In genomic region chrX:373641-374471, GRCh38 we compare ENCODE assay signal across 9 cellular contexts. TPM values are rescaled to one million over a fixed set of nuclear protein-coding genes. Genes with fewer than 3 reads are reported as not detected.
DNase-seq lines count a peak whose midpoint lies in the region; ATAC-seq and TF ChIP-seq lines count a peak whose summit lies in the region.
"Had no signal": no experiment of that assay in that cellular context is flagged by ENCODE, and none has a peak within 500 bp of the region (broad histone marks: within the 10 kb centered on the region; RNA-seq: fewer than 3 reads in every experiment).

No MANE protein-coding gene starts in this region.

- no peaks in the 10 kb centered on the region for H3K36me3 ChIP-seq in iPS DF 6.9 (ENCODE audit: control insufficient read depth, insufficient read depth, low read length)

- H3K9me3 Mint-ChIP-seq in HFFc6, result no peaks in the 10 kb centered on the region
- no peaks in the 10 kb centered on the region for H3K9me3 Mint-ChIP-seq in activated naive CD4-positive, alpha-beta T cell treated with anti-CD3 and anti-CD28 coated beads, Interleukin-2, amount 10 ng/mL, durations not matched to agents 7 days and 5 days

- peak overlapping the region; percentile 76 for H3K4me3 ChIP-seq in iPS DF 6.9 (ENCODE audit: low read length)
- H3K4me3 ChIP-seq: SK-N-MC had no signal

- H3K9me3 ChIP-seq in iPS DF 6.9 (ENCODE audit: control insufficient read depth, insufficient read depth, low read length), result no peaks in the 10 kb centered on the region

- WGBS in iPS DF 6.9 (ENCODE audit: insufficient coverage, insufficient read length), result no CpG with 5 or more reads among the region's 93 CpGs

- peaks cover 23% of the 10 kb centered on the region for H3K4me1 Mint-ChIP-seq in HFFc6 (ENCODE audit: low read depth)
- H3K4me1 Mint-ChIP-seq in activated naive CD4-positive, alpha-beta T cell treated with anti-CD3 and anti-CD28 coated beads, Interleukin-2, amount 10 ng/mL, durations not matched to agents 7 days and 5 days, result peaks cover 42% of the 10 kb centered on the region

- no peak overlapping the region for H3K27ac ChIP-seq in iPS DF 6.9 (ENCODE audit: low read length)
- H3K27ac ChIP-seq: SK-N-MC had no signal

- no peak for TF ChIP-seq POLR2A in GM18505 (IDR thresholded peaks at IDR 0.05; ENCODE audit: borderline replicate concordance, extremely low read depth, insufficient read depth, insufficient read length)

- no peaks in the 10 kb centered on the region for H3K27me3 ChIP-seq in iPS DF 6.9 (ENCODE audit: control insufficient read depth, insufficient read depth, low read length)

- H3K36me3 Mint-ChIP-seq in HFFc6 (ENCODE audit: low read depth), result no peaks in the 10 kb centered on the region
- peaks cover 9% of the 10 kb centered on the region for H3K36me3 Mint-ChIP-seq in activated naive CD4-positive, alpha-beta T cell treated with anti-CD3 and anti-CD28 coated beads, Interleukin-2, amount 10 ng/mL, durations not matched to agents 7 days and 5 days

- H3K4me1 ChIP-seq in iPS DF 6.9 (ENCODE audit: control insufficient read depth, insufficient read depth, low read length), result peaks cover 10% of the 10 kb centered on the region

- no peak overlapping the region for H3K27ac Mint-ChIP-seq in HFFc6
- H3K27ac Mint-ChIP-seq in activated naive CD4-positive, alpha-beta T cell treated with anti-CD3 and anti-CD28 coated beads, Interleukin-2, amount 10 ng/mL, durations not matched to agents 7 days and 5 days, result peak overlapping the region; percentile 24

- CTCF ChIA-PET in activated naive CD4-positive, alpha-beta T cell treated with anti-CD3 and anti-CD28 coated beads, Interleukin-2, amount 10 ng/mL, durations not matched to agents 7 days and 5 days (lab: Charles Lee), result no interaction called here

- H3K4me3 Mint-ChIP-seq in HFFc6, result peak overlapping the region; percentile 83
- peak overlapping the region; percentile 81 for H3K4me3 Mint-ChIP-seq in activated naive CD4-positive, alpha-beta T cell treated with anti-CD3 and anti-CD28 coated beads, Interleukin-2, amount 10 ng/mL, durations not matched to agents 7 days and 5 days

- no peak for TF ChIP-seq CTCF in HFFc6 (IDR thresholded peaks at IDR 0.05)

- ATAC-seq in GM19023 (IDR thresholded peaks at IDR 0.05; ENCODE audit: unreplicated experiment) (no peak), GM18505 (IDR thresholded peaks at IDR 0.05; ENCODE audit: unreplicated experiment) (no peak)

- H3K27me3 Mint-ChIP-seq in HFFc6 (ENCODE audit: insufficient read depth), result peaks cover 5% of the 10 kb centered on the region; the same call in 1 of the 2 replicates
- H3K27me3 Mint-ChIP-seq in activated naive CD4-positive, alpha-beta T cell treated with anti-CD3 and anti-CD28 coated beads, Interleukin-2, amount 10 ng/mL, durations not matched to agents 7 days and 5 days, result peaks cover 68% of the 10 kb centered on the region

- peak; percentile 19 for DNase-seq in HFFc6
- peak; percentile 67 for DNase-seq in activated naive CD4-positive, alpha-beta T cell treated with anti-CD3 and anti-CD28 coated beads, Interleukin-2, amount 10 ng/mL, durations not matched to agents 7 days and 5 days
- no peak for DNase-seq in iPS DF 6.9 (ENCODE audit: low read depth, low spot score)
- peak; percentile 44 to 63 for DNase-seq in stimulated activated CD4-positive, alpha-beta T cell treated with anti-CD3 and anti-CD28 coated beads, Interleukin-2, amount 100 ng/mL, for 24 hours
- DNase-seq in kidney glomerular epithelial cell (lab: John Stamatoyannopoulos, UW), result no peak
- DNase-seq in NCI-H82 treated with DMSO at 0.1 percent for 48 hours (lab: John Stamatoyannopoulos, UW; ENCODE audit: unreplicated experiment), result no peak

RNA-seq across cellular contexts. Expression of gene PPP2R3B, which starts 12.9 kb away (rescaled TPM):
- total RNA-seq in HFFc6 (2021; fragmentation: NEBNext Ultra II Directional; extraction: Animal tissue kit (Norgen Biotek cat#: 25700)), result 10 to 100 TPM; 11.7 to 20.5 (median 13.9) TPM

RNA-seq across cellular contexts. Expression of gene GTPBP6, which starts 55.3 kb away (rescaled TPM):
- 10 to 100 TPM; 35.1 to 40.2 (median 37.4) TPM for total RNA-seq in HFFc6 (2021; fragmentation: NEBNext Ultra II Directional; extraction: Animal tissue kit (Norgen Biotek cat#: 25700))

Comparison
In these comparisons a context has a peak if more than half of its experiments do, and no peak if none do; other contexts are left out.
1. DNase-seq: peak in HFFc6 (single experiment), activated naive CD4-positive, alpha-beta T cell treated with anti-CD3 and anti-CD28 coated beads, Interleukin-2, amount 10 ng/mL, durations not matched to agents 7 days and 5 days (single experiment) and stimulated activated CD4-positive, alpha-beta T cell treated with anti-CD3 and anti-CD28 coated beads, Interleukin-2, amount 100 ng/mL, for 24 hours (2 of 2); none in iPS DF 6.9 (single experiment), kidney glomerular epithelial cell (single experiment) and NCI-H82 treated with DMSO at 0.1 percent for 48 hours (single experiment).